In the genomic region with DNA sequence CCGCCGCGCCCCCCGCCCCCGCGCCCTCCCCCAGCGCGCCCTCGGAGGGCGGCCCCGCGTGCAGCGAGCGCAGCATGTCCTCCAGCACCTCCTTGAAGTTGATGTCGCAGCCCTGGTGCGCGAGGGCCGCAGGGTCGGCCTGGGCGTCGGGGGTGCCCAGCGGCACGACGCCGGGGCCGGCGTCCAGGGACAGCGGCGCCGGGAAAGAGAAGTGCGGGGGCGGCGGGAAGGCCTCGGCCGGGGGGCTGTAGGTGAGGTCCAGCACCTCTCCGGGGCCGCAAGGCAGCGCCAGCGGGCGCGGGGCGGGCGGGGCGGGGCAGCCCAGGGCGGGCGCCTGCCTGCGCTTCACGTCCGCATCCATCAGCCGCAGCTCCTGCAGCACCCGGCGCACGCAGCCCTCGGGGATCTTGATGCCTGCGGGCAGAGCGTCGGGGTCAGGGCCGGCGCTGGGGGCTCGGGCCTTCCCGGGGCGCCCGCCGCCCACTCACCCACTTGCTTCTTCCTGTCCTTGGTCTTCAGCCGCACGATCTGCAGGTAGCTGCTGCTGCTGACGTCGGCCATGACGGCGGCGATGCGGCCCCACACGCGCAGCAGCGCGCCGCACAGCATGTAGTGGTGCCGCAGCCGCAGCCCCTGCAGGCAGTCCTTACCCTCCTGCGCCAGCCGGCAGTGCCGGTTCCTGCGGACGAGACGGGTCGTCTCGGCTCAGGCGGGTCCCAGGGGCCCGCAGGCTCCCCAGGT, we compare ENCODE assay signal across 2 cellular contexts.
TF ChIP-seq lines count a peak whose summit lies in the region.

No MANE protein-coding gene starts in this region.

TF ChIP-seq in IMR-90, 13 proteins besides CTCF, POLR2A, EP300 and RAD21:
- TF ChIP-seq MAFK (IDR thresholded peaks at IDR 0.05; ENCODE audit: low read depth, low read length) (no peak), CHD1 (IDR thresholded peaks at IDR 0.05; ENCODE audit: low read depth, low read length) (no peak), RCOR1 (IDR thresholded peaks at IDR 0.05; ENCODE audit: insufficient replicate concordance, low read length) (no peak), BHLHE40 (IDR thresholded peaks at IDR 0.05; ENCODE audit: low read depth, low read length) (no peak), RFX5 (IDR thresholded peaks at IDR 0.05; ENCODE audit: low read depth, low read length) (no peak), SMC3 (IDR thresholded peaks at IDR 0.05; ENCODE audit: low read depth, low read length) (no peak), FOS (IDR thresholded peaks at IDR 0.05; ENCODE audit: low read depth, low read length) (no peak), NFE2L2 (IDR thresholded peaks at IDR 0.05; ENCODE audit: low read depth, low read length) (no peak), ELK1 (IDR thresholded peaks at IDR 0.05; ENCODE audit: borderline replicate concordance, low read depth, low read length) (no peak)

TF ChIP-seq in K562, 482 proteins besides CTCF, POLR2A, EP300 and RAD21:
- TF ChIP-seq RNF2 (IDR thresholded peaks at IDR 0.05) (no peak), PBX2 (CRISPR knock-in tag; IDR thresholded peaks at IDR 0.05; ENCODE audit: low read depth) (no peak), PBX2 (tag; conservative IDR thresholded peaks at IDR 0.05; ENCODE audit: low read depth) (no peak), CCNT2 (IDR thresholded peaks at IDR 0.05; ENCODE audit: borderline replicate concordance, extremely low read depth, insufficient read length, low read depth, low read length) (peak; percentile 19), KDM5B (IDR thresholded peaks at IDR 0.05; ENCODE audit: insufficient replicate concordance, low read depth, low read length) (no peak), PURB (CRISPR knock-in tag; IDR thresholded peaks at IDR 0.05; ENCODE audit: low read depth) (no peak), HNRNPL (IDR thresholded peaks at IDR 0.05; ENCODE audit: low read depth, low read length) (peak; percentile 32; the same call in 1 of the 2 replicates), ZBTB33 (CRISPR knock-in tag; IDR thresholded peaks at IDR 0.05) (0 out of 2 replicates have a peak, but pooled peaks have one; percentile 29), NR2C2 (CRISPR knock-in tag; IDR thresholded peaks at IDR 0.05) (no peak), NR2C2 (tag; IDR thresholded peaks at IDR 0.05) (no peak), HNRNPH1 (optimal IDR thresholded peaks at IDR 0.05; ENCODE audit: low read depth, low read length) (no peak), RFX7 (CRISPR knock-in tag; IDR thresholded peaks at IDR 0.05) (no peak), WHSC1 (IDR thresholded peaks at IDR 0.05; ENCODE audit: low read length) (no peak), E2F3 (CRISPR knock-in tag; IDR thresholded peaks at IDR 0.05) (no peak), NBN (IDR thresholded peaks at IDR 0.05; ENCODE audit: low read depth) (no peak), ZBTB26 (CRISPR knock-in tag; IDR thresholded peaks at IDR 0.05) (no peak)
